ENCODE assay signal across 8 cellular contexts in the genomic region with DNA sequence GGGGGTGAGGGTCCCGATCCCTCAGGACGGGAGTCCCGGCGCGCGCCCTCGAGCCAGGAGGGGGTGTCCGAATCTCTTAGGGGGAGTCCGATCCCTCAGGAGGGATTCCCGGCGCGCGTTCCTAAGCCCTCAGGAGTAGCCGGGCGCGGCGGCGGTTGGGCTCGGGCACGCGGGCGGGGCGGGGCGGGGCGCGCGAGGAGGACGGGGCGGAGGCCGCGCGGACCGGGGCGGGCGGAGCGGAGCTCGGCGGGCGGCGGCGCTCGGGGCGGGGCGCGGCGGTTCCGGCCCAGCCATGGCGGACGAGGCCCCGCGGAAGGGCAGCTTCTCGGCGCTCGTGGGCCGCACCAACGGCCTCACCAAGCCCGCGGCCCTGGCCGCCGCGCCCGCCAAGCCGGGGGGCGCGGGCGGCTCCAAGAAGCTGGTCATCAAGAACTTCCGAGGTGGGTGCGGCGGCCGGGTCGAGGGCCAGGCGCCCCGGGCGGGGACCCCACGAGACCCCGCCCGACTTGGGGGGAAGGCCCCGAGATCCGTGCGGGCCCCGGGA. TPM values are rescaled to one million over a fixed set of nuclear protein-coding genes. Genes with fewer than 3 reads are reported as not detected.
DNase-seq lines count a peak whose midpoint lies in the region; ATAC-seq, FAIRE-seq and TF ChIP-seq lines count a peak whose summit lies in the region.

A gene (plus strand): TSS at position 278 of the 544 bp plus-strand sequence. CDS start 15 bp downstream, at position 293.

- CTCF ChIA-PET in activated B cell treated with CpG ODN at 0.5 μM for 24 hours (lab: Charles Lee) = interaction anchor here (1.0 to 2.4 kb wide), 3 partner anchors 29 to 266 kb away, joined by 4 to 7 read pairs (median 5); a partner anchor contains a TSS

- ATAC-seq in HG02678 (IDR thresholded peaks at IDR 0.05; ENCODE audit: unreplicated experiment) = peak; percentile 43
- ATAC-seq in activated B cell treated with CpG ODN at 0.5 μM for 24 hours (ENCODE audit: low read depth) = peak; percentile 61

- peak; percentile 39 for DNase-seq in NCI-H2107 (lab: John Stamatoyannopoulos, UW)
- no peak for DNase-seq in NCI-H2107 treated with DMSO at 0.1 percent for 48 hours (lab: John Stamatoyannopoulos, UW; ENCODE audit: unreplicated experiment)
- peak; percentile 88 to 96 (median 93) for DNase-seq in NCI-H1417 (lab: John Stamatoyannopoulos, UW)
- DNase-seq in activated B cell treated with CpG ODN at 0.5 μM for 24 hours = no peak
- DNase-seq in central memory CD4-positive, alpha-beta T cell = peak; percentile 61
- DNase-seq in keratinocyte (ENCODE audit: low read depth, low spot score) = no peak
- peak; percentile 81 for DNase-seq in stimulated activated CD4-positive, alpha-beta T cell treated with anti-CD3 and anti-CD28 coated beads, Interleukin-15, amount 100 ng/mL, for 24 hours

- peak within 1 kb of the TSS; percentile 84 for H3K27ac Mint-ChIP-seq in activated B cell treated with CpG ODN at 0.5 μM for 24 hours

- no peak for TF ChIP-seq CTCF in activated B cell treated with CpG ODN at 0.5 μM for 24 hours (IDR thresholded peaks at IDR 0.05)
- no peak for TF ChIP-seq CTCF in keratinocyte (optimal IDR thresholded peaks at IDR 0.05 in 1 of 3, IDR thresholded peaks at IDR 0.05 in 1 of 3, conservative IDR thresholded peaks at IDR 0.05 in 1 of 3; ENCODE audit: extremely low read depth in 1 of 3, insufficient read depth in 2 of 3, low read length in 3 of 3)

- peaks cover 53% of the 10 kb centered on the region for H3K4me1 Mint-ChIP-seq in activated B cell treated with CpG ODN at 0.5 μM for 24 hours

- H3K36me3 ChIP-seq in keratinocyte (ENCODE audit: control insufficient read depth in 2 of 2, extremely low read depth in 1 of 2, insufficient read depth in 2 of 2, low read length in 2 of 2) = peaks cover 3 to 8% of the 10 kb centered on the region in 2 experiments

- H4K20me1 ChIP-seq in keratinocyte (ENCODE audit: control insufficient read depth, extremely low read depth, insufficient read depth, low read length) = peaks cover 24% of the 10 kb centered on the region

- H3K27me3 Mint-ChIP-seq in activated B cell treated with CpG ODN at 0.5 μM for 24 hours = no peaks in the 10 kb centered on the region

- dilution Hi-C loops in keratinocyte (cut with MboI; ENCODE audit: extremely low pct_ligation_motif_present, low sequenced_read_pairs) = no loop called here

- H3K27me3 ChIP-seq in keratinocyte (ENCODE audit: control insufficient read depth, extremely low read depth, insufficient read depth, low read length) = no peaks in the 10 kb centered on the region

- peaks cover 32% of the 10 kb centered on the region for H3K4me1 ChIP-seq in keratinocyte (ENCODE audit: control insufficient read depth, extremely low read depth, insufficient read depth, low read length)

- peak within 1 kb of the TSS; percentile 96 for H3K27ac ChIP-seq in keratinocyte (ENCODE audit: control insufficient read depth, insufficient read depth, low read length)

- peaks cover 41% of the 10 kb centered on the region for H3K36me3 Mint-ChIP-seq in activated B cell treated with CpG ODN at 0.5 μM for 24 hours (ENCODE audit: low read depth)

- H3K4me3 Mint-ChIP-seq in activated B cell treated with CpG ODN at 0.5 μM for 24 hours = peak within 1 kb of the TSS; percentile 89

- no peak for FAIRE-seq in keratinocyte (lab: Jason Lieb, UNC)

- POLR2A ChIA-PET in activated B cell treated with CpG ODN at 0.5 μM for 24 hours (lab: Charles Lee) = interaction anchor here (0.6 to 2.6 kb wide), 10 partner anchors 14 to 1104 kb away, joined by 3 to 40 read pairs (median 4); a partner anchor contains a TSS

- peak within 1 kb of the TSS; percentile 97 for H3K9ac ChIP-seq in keratinocyte (ENCODE audit: control insufficient read depth, extremely low read depth, insufficient read depth, low read length)

- peak within 1 kb of the TSS; percentile 95 for H3K4me2 ChIP-seq in keratinocyte (ENCODE audit: control insufficient read depth, extremely low read depth, insufficient read depth, low read depth, low read length)

- peak within 1 kb of the TSS; percentile 88 for H2AFZ ChIP-seq in keratinocyte (ENCODE audit: control insufficient read depth, low read length)

- peaks cover 5% of the 10 kb centered on the region for H3K9me1 ChIP-seq in keratinocyte (ENCODE audit: control insufficient read depth, extremely low read depth, insufficient read depth, low read length)

- H3K79me2 ChIP-seq in keratinocyte (ENCODE audit: control insufficient read depth, insufficient read depth, low read length) = peaks cover 86% of the 10 kb centered on the region

- no peaks in the 10 kb centered on the region for H3K9me3 Mint-ChIP-seq in activated B cell treated with CpG ODN at 0.5 μM for 24 hours

- intact Hi-C loops in activated B cell treated with CpG ODN at 0.5 μM for 24 hours (cut with micrococcal nuclease) = loop anchor here (1.0 to 5.0 kb wide), 7 partner anchors 88 to 621 kb away; a partner anchor contains a TSS

- no peaks in the 10 kb centered on the region for H3K9me3 ChIP-seq in keratinocyte (ENCODE audit: control insufficient read depth, low read depth, low read length)

- H3K4me3 ChIP-seq in keratinocyte (ENCODE audit: control insufficient read depth in 2 of 3, extremely low read depth in 1 of 3, insufficient read depth in 2 of 3, low read depth in 1 of 3, low read length in 3 of 3) = peak within 1 kb of the TSS; percentile 79 to 97 (median 93)

RNA-seq across cellular contexts. Expression of the gene that starts here (rescaled TPM):
- 65.9 and 77.2 TPM in 2 replicates for total RNA-seq in activated B cell treated with CpG ODN at 0.5 μM for 24 hours
- 35.8 to 69.3 TPM (median 57.3 TPM) in 3 replicates for polyA plus RNA-seq in keratinocyte
- polyA plus RNA-seq in keratinocyte (2011; ENCODE audit: low read depth) = 41.4 TPM
- 44.8 and 50.9 TPM in 2 replicates for polyA plus RNA-seq in keratinocyte (2011; cell fraction: cytosol; rRNA removed)
- polyA plus RNA-seq in keratinocyte (2011; cell fraction: nucleus; rRNA removed) = 77.3 and 80.6 TPM in 2 replicates
- polyA plus RNA-seq in keratinocyte (2012; ENCODE audit: low replicate concordance) = 45.1 and 62.0 TPM in 2 replicates
- 41.4 to 53.7 TPM (median 51.3 TPM) in 3 replicates for polyA minus RNA-seq in keratinocyte
- polyA minus RNA-seq in keratinocyte (2011; cell fraction: cytosol; rRNA and poly(A)+ RNA removed) = 27.0 TPM
- 31.8 and 57.9 TPM in 2 replicates for polyA minus RNA-seq in keratinocyte (2011; cell fraction: nucleus; rRNA and poly(A)+ RNA removed)

Comparison
In these comparisons a context has a peak if more than half of its experiments do, and no peak if none do; other contexts are left out.
1. DNase-seq: peak in NCI-H2107 (single experiment), NCI-H1417 (3 of 3), central memory CD4-positive, alpha-beta T cell (single experiment) and stimulated activated CD4-positive, alpha-beta T cell treated with anti-CD3 and anti-CD28 coated beads, Interleukin-15, amount 100 ng/mL, for 24 hours (single experiment); none in NCI-H2107 treated with DMSO at 0.1 percent for 48 hours (single experiment), activated B cell treated with CpG ODN at 0.5 μM for 24 hours (single experiment) and keratinocyte (single experiment).